In genomic region chr14:71524321-71524982, GRCh38 we compare ENCODE assay signal across 11 cellular contexts.
DNase-seq lines count a peak whose midpoint lies in the region; ATAC-seq and TF ChIP-seq lines count a peak whose summit lies in the region.
"Had no signal": no experiment of that assay in that cellular context is flagged by ENCODE, and none has a peak within 500 bp of the region (broad histone marks: within the 10 kb centered on the region; RNA-seq: fewer than 3 reads in every experiment).

No MANE protein-coding gene starts in this region.

- peaks cover 29 to 38% (median 36%) of the 10 kb centered on the region in 3 donors for H3K4me1 Mint-ChIP-seq in naive B cell

- H3K9me3 Mint-ChIP-seq in naive B cell: no peaks in the 10 kb centered on the region

- no peaks in the 10 kb centered on the region for H3K27me3 Mint-ChIP-seq in naive B cell

- peaks cover 4 to 8% of the 10 kb centered on the region in 2 donors for H3K36me3 Mint-ChIP-seq in naive B cell

- peak overlapping the region in 4 of 6 donors; percentile 34 to 89 (median 52) for H3K27ac Mint-ChIP-seq in naive B cell

- CTCF ChIA-PET in HEK293T (lab: Yijun Ruan, JAX): no interaction called here

- POLR2A ChIA-PET in HEK293T (lab: Yijun Ruan, JAX): no interaction called here

- H3K4me3 Mint-ChIP-seq in naive B cell: no peak overlapping the region

- peak; percentile 41 for DNase-seq in NCI-H82 (lab: John Stamatoyannopoulos, UW)
- DNase-seq in NCI-H82 treated with DMSO at 0.1 percent for 48 hours (lab: John Stamatoyannopoulos, UW; ENCODE audit: unreplicated experiment): no peak
- DNase-seq in naive B cell: no peak
- no peak for DNase-seq in iPS-NIHi7 (ENCODE audit: extremely low spot score)
- no peak for DNase-seq in HEK293T (ENCODE audit: extremely low spot score)
- DNase-seq: T1000 had no signal

- ATAC-seq in GM21619 (IDR thresholded peaks at IDR 0.05; ENCODE audit: unreplicated experiment): peak; percentile 50
- ATAC-seq in HG03175 (IDR thresholded peaks at IDR 0.05; ENCODE audit: unreplicated experiment): peak; percentile 55
- ATAC-seq in naive B cell (ENCODE audit: low read depth in 2 of 2): no peak
- no peak for ATAC-seq in HG02840 (IDR thresholded peaks at IDR 0.05; ENCODE audit: low FRiP score, unreplicated experiment)
- ATAC-seq: esophagus mucosa, HepG2 had no signal

TF ChIP-seq in HEK293T, 16 proteins besides CTCF, POLR2A, EP300 and RAD21:
- TF ChIP-seq ELF4 (IDR thresholded peaks at IDR 0.05) (no peak), FOXM1 (IDR thresholded peaks at IDR 0.05; ENCODE audit: borderline replicate concordance) (no peak), SP1 (IDR thresholded peaks at IDR 0.05) (no peak), L3MBTL2 (conservative IDR thresholded peaks at IDR 0.05) (no peak), ARNT (IDR thresholded peaks at IDR 0.05) (no peak), FOXA1 (IDR thresholded peaks at IDR 0.05) (no peak), SUZ12 (IDR thresholded peaks at IDR 0.05) (no peak), FOXK2 (IDR thresholded peaks at IDR 0.05) (no peak), NFRKB (IDR thresholded peaks at IDR 0.05) (no peak), TARDBP (IDR thresholded peaks at IDR 0.05) (no peak), CTBP1 (IDR thresholded peaks at IDR 0.05; ENCODE audit: borderline replicate concordance) (no peak), PKNOX1 (IDR thresholded peaks at IDR 0.05) (no peak), ZNF384 (IDR thresholded peaks at IDR 0.05) (no peak), BHLHE40 (IDR thresholded peaks at IDR 0.05; ENCODE audit: borderline replicate concordance) (no peak), LEF1 (IDR thresholded peaks at IDR 0.05; ENCODE audit: borderline replicate concordance) (no peak), HDGF (IDR thresholded peaks at IDR 0.05; ENCODE audit: borderline replicate concordance) (no peak)
TF ChIP-seq in HEK293T: peak in this region for 0.

Comparison
In these comparisons a context has a peak if more than half of its experiments do, and no peak if none do; other contexts are left out.
1. ATAC-seq: peak in GM21619 (single experiment) and HG03175 (single experiment); none in naive B cell (0 of 2) and HG02840 (single experiment).